8 cellular contexts compared by ENCODE assay signal in genomic region chr17:32659419-32659842, GRCh38.
DNase-seq lines count a peak whose midpoint lies in the region; ATAC-seq and TF ChIP-seq lines count a peak whose summit lies in the region.

No MANE protein-coding gene starts in this region.

- H3K4me3 ChIP-seq in GM12864 (ENCODE audit: low read depth, low read length) = no peak overlapping the region

- no peaks in the 10 kb centered on the region for H3K9me3 Mint-ChIP-seq in brain

- H3K27ac Mint-ChIP-seq in brain = peak overlapping the region; percentile 47 to 89 (median 74)

- H3K4me1 Mint-ChIP-seq in brain = peaks cover 48% of the 10 kb centered on the region

- H3K4me3 Mint-ChIP-seq in brain = peak overlapping the region in 1 of 5 experiments; percentile 25

- H3K27me3 Mint-ChIP-seq in brain = peaks cover 2% of the 10 kb centered on the region

- peaks cover 11% of the 10 kb centered on the region for H3K36me3 Mint-ChIP-seq in brain

- TF ChIP-seq CTCF in GM12864 (IDR thresholded peaks at IDR 0.05; ENCODE audit: low read depth, low read length, missing control alignments) (peak; percentile 98), brain (conservative IDR thresholded peaks at IDR 0.05) (peak; percentile 72 to 86)

- ATAC-seq in GM19328 (IDR thresholded peaks at IDR 0.05; ENCODE audit: unreplicated experiment) = no peak
- no peak for ATAC-seq in GM21390 (IDR thresholded peaks at IDR 0.05; ENCODE audit: unreplicated experiment)

- DNase-seq in GM12864 (ENCODE audit: low read depth) (peak; percentile 48), NCI-H1436 treated with DMSO at 0.1 percent for 48 hours (lab: John Stamatoyannopoulos, UW) (peak; percentile 21), T-helper 9 cell (peak; percentile 48), iPS-NIHi11 (ENCODE audit: low spot score) (peak; percentile 82)
- peak; percentile 60 for DNase-seq in stimulated activated CD4-positive, alpha-beta T cell treated with anti-CD3 and anti-CD28 coated beads, Interleukin-12 subunit alpha, Interleukin-12 subunit beta, amount 100 ng/mL, for 4 hours

Comparison
In these comparisons a context has a peak if more than half of its experiments do, and no peak if none do; other contexts are left out.
1. DNase-seq: peak in every context shown above with its lines; median percentile 82 in iPS-NIHi11; 60 in stimulated activated CD4-positive, alpha-beta T cell treated with anti-CD3 and anti-CD28 coated beads, Interleukin-12 subunit alpha, Interleukin-12 subunit beta, amount 100 ng/mL, for 4 hours; 48 in GM12864; 48 in T-helper 9 cell; 21 in NCI-H1436 treated with DMSO at 0.1 percent for 48 hours.